ENCODE assay signal across 13 cellular contexts in the genomic region with DNA sequence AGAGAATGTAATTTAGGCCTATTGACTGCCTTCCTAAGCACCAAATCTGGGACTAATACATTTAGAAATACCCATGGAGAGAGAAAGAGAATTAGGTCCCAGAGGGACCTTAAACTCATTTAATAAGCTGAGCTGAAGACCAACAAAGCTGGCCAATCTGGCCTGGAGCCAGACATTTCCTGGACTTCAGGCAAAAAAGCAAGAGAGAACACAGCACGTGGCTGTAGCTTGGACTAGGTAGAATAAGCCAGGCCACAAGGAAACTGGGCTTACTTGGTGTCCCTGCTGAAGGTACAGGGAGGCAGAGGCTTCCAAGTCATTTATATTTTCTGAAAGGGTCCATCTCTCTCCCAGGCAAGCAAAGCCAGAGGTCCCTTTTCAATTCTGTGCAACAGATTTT.
A peak's percentile ranks its signal among the peaks of the same experiment; 100 is the strongest.
DNase-seq lines count a peak whose midpoint lies in the region; ATAC-seq and TF ChIP-seq lines count a peak whose summit lies in the region.
"Had no signal": no experiment of that assay in that cellular context is flagged by ENCODE, and none has a peak within 500 bp of the region (broad histone marks: within the 10 kb centered on the region; RNA-seq: fewer than 3 reads in every experiment).

No MANE protein-coding gene starts in this region.

- H3K27me3 ChIP-seq in prostate gland (replicated peaks; ENCODE audit: insufficient read depth), result no peaks in the 10 kb centered on the region
- H3K27me3 ChIP-seq in mesenchymal stem cell (ENCODE audit: control insufficient read depth in 1 of 2, insufficient read depth in 1 of 2, low read length in 2 of 2), result peaks cover 0 to 3% of the 10 kb centered on the region in 2 experiments
- H3K27me3 ChIP-seq: BLaER1 treated with 17β-estradiol and CSF1 and Interleukin-3, amounts not matched to agents 10 nM and 100 nM had no signal

- H3K4me2 ChIP-seq in mesenchymal stem cell (ENCODE audit: low read length, poor library complexity, severe bottlenecking), result no peak overlapping the region
- H3K4me2 ChIP-seq: BLaER1 treated with 17β-estradiol and CSF1 and Interleukin-3, amounts not matched to agents 10 nM and 100 nM had no signal

- H3K4me3 ChIP-seq in prostate gland (no peak overlapping the region), coronary artery (no peak overlapping the region), mesenchymal stem cell (ENCODE audit: insufficient read depth in 1 of 2, low read depth in 1 of 2, low read length in 2 of 2) (no peak overlapping the region)
- H3K4me3 ChIP-seq: BLaER1 treated with 17β-estradiol and CSF1 and Interleukin-3, amounts not matched to agents 10 nM and 100 nM had no signal

- H3K18ac ChIP-seq in mesenchymal stem cell (ENCODE audit: low read depth in 1 of 2, low read length in 2 of 2), result no peak overlapping the region

- H2AK5ac ChIP-seq in mesenchymal stem cell (ENCODE audit: low read length, severe bottlenecking), result no peak overlapping the region

- DNase-seq in DMS79 (lab: John Stamatoyannopoulos, UW), result peak; percentile 12
- DNase-seq in foreskin melanocyte, result peak; percentile 12
- peak; percentile 21 for DNase-seq in prostate gland (ENCODE audit: low spot score)
- DNase-seq in coronary artery (ENCODE audit: low spot score), result no peak
- DNase-seq in hepatic stellate cell (ENCODE audit: low spot score), result no peak
- no peak for DNase-seq in mesenchymal stem cell
- DNase-seq: activated CD4-positive, alpha-beta T cell treated with anti-CD3 and anti-CD28 coated beads for 4 hours; NCI-H1105; SW 1271 had no signal

- H2BK5ac ChIP-seq in mesenchymal stem cell (ENCODE audit: low read depth, low read length, poor library complexity, severe bottlenecking), result no peak overlapping the region

- H3K4ac ChIP-seq in mesenchymal stem cell (ENCODE audit: low read depth in 1 of 2, low read length in 2 of 2), result no peak overlapping the region

- H2BK120ac ChIP-seq in mesenchymal stem cell (ENCODE audit: low read depth, low read length), result no peak overlapping the region

- no peak overlapping the region for H3K14ac ChIP-seq in mesenchymal stem cell (ENCODE audit: low read length in 2 of 2)

- no peaks in the 10 kb centered on the region for H3K36me3 ChIP-seq in prostate gland
- no peaks in the 10 kb centered on the region for H3K36me3 ChIP-seq in mesenchymal stem cell (ENCODE audit: control insufficient read depth in 1 of 2, insufficient read depth in 2 of 2, low read depth in 1 of 2, low read length in 2 of 2)
- H3K36me3 ChIP-seq: BLaER1 treated with 17β-estradiol and CSF1 and Interleukin-3, amounts not matched to agents 10 nM and 100 nM had no signal

- no peak for ATAC-seq in HG03460 (IDR thresholded peaks at IDR 0.05; ENCODE audit: unreplicated experiment)
- ATAC-seq: activated T-helper 17 cell treated with anti-CD3 and anti-CD28 coated beads, Interleukin-2, amount 50 U/mL, for 72 hours had no signal

- no peak overlapping the region for H2AFZ ChIP-seq in mesenchymal stem cell (ENCODE audit: low read depth, low read length)

- no peaks in the 10 kb centered on the region for H3K79me1 ChIP-seq in mesenchymal stem cell (replicated peaks; ENCODE audit: low read length, poor library complexity, severe bottlenecking)

- H2BK12ac ChIP-seq in mesenchymal stem cell (ENCODE audit: low read length in 2 of 2), result no peak overlapping the region

- TF ChIP-seq POLR2A in prostate gland (IDR thresholded peaks at IDR 0.05), result no peak

- no peak overlapping the region for H4K91ac ChIP-seq in mesenchymal stem cell (ENCODE audit: low read length)

- no peak overlapping the region for H2BK15ac ChIP-seq in mesenchymal stem cell (ENCODE audit: low read depth, poor library complexity, severe bottlenecking)

- H3K23ac ChIP-seq in mesenchymal stem cell (ENCODE audit: low read length in 2 of 2), result no peak overlapping the region

- no peak overlapping the region for H4K8ac ChIP-seq in mesenchymal stem cell (ENCODE audit: low read length)

- H3K9me3 ChIP-seq in prostate gland, result no peaks in the 10 kb centered on the region
- H3K9me3 ChIP-seq in mesenchymal stem cell (ENCODE audit: control insufficient read depth, low read length), result no peaks in the 10 kb centered on the region

- intact Hi-C loops in prostate gland (cut with DNase I), result no loop called here

- no peak overlapping the region for H3K9ac ChIP-seq in mesenchymal stem cell (ENCODE audit: low read length)
- H3K9ac ChIP-seq: BLaER1 treated with 17β-estradiol and CSF1 and Interleukin-3, amounts not matched to agents 10 nM and 100 nM had no signal

- TF ChIP-seq CTCF in VCaP (conservative IDR thresholded peaks at IDR 0.05) (no peak), prostate gland (IDR thresholded peaks at IDR 0.05) (no peak), coronary artery (IDR thresholded peaks at IDR 0.05) (no peak)

- H3K27ac ChIP-seq in VCaP (peak overlapping the region; percentile 62), prostate gland (no peak overlapping the region), coronary artery (no peak overlapping the region), mesenchymal stem cell (ENCODE audit: low read length, poor library complexity, severe bottlenecking) (no peak overlapping the region)
- H3K27ac ChIP-seq: BLaER1 treated with 17β-estradiol and CSF1 and Interleukin-3, amounts not matched to agents 10 nM and 100 nM had no signal

- 8% methylated on average over 1 of the region's 1 CpG for WGBS in prostate gland
- 39% methylated on average over 1 of the region's 1 CpG for WGBS in mesenchymal stem cell

- H3K4me1 ChIP-seq in prostate gland (replicated peaks) (no peaks in the 10 kb centered on the region), mesenchymal stem cell (ENCODE audit: control insufficient read depth, insufficient read depth, low read depth, low read length) (no peaks in the 10 kb centered on the region)
- H3K4me1 ChIP-seq: BLaER1 treated with 17β-estradiol and CSF1 and Interleukin-3, amounts not matched to agents 10 nM and 100 nM had no signal

Comparison
In these comparisons a context has a peak if more than half of its experiments do, and no peak if none do; other contexts are left out.
1. DNase-seq: peak in DMS79 (single experiment), foreskin melanocyte (single experiment) and prostate gland (single experiment); none in coronary artery (single experiment), hepatic stellate cell (single experiment) and mesenchymal stem cell (single experiment).